ENCODE assay signal across 1 cellular context in genomic region chr18:57438669-57439616, GRCh38.
TF ChIP-seq lines count a peak whose summit lies in the region.

No MANE protein-coding gene starts in this region.

TF ChIP-seq in HEK293, 187 proteins besides CTCF, POLR2A, EP300 and RAD21 (continued from another document):
- TF ChIP-seq ZNF580 (tag by site-specific recombination; IDR thresholded peaks at IDR 0.05) (no peak), ZNF266 (tag by site-specific recombination; IDR thresholded peaks at IDR 0.05; ENCODE audit: low read depth) (no peak), ZNF768 (tag by site-specific recombination; IDR thresholded peaks at IDR 0.05) (no peak), ZNF16 (tag by site-specific recombination; IDR thresholded peaks at IDR 0.05; ENCODE audit: low read depth) (no peak), ZNF223 (tag by site-specific recombination; IDR thresholded peaks at IDR 0.05) (no peak), ZNF394 (tag by site-specific recombination; IDR thresholded peaks at IDR 0.05; ENCODE audit: borderline replicate concordance) (no peak), ZNF335 (tag by site-specific recombination; conservative IDR thresholded peaks at IDR 0.05) (no peak), ZNF548 (tag by site-specific recombination; IDR thresholded peaks at IDR 0.05) (no peak)
- TF ChIP-seq, protein P1, sequence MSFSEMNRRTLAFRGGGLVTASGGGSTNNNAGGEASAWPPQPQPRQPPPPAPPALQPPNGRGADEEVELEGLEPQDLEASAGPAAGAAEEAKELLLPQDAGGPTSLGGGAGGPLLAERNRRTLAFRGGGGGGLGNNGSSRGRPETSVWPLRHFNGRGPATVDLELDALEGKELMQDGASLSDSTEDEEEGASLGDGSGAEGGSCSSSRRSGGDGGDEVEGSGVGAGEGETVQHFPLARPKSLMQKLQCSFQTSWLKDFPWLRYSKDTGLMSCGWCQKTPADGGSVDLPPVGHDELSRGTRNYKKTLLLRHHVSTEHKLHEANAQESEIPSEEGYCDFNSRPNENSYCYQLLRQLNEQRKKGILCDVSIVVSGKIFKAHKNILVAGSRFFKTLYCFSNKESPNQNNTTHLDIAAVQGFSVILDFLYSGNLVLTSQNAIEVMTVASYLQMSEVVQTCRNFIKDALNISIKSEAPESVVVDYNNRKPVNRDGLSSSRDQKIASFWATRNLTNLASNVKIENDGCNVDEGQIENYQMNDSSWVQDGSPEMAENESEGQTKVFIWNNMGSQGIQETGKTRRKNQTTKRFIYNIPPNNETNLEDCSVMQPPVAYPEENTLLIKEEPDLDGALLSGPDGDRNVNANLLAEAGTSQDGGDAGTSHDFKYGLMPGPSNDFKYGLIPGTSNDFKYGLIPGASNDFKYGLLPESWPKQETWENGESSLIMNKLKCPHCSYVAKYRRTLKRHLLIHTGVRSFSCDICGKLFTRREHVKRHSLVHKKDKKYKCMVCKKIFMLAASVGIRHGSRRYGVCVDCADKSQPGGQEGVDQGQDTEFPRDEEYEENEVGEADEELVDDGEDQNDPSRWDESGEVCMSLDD (tag by site-specific recombination; IDR thresholded peaks at IDR 0.05), result no peak
